ENCODE assay signal across 1 cellular context in the genomic region with DNA sequence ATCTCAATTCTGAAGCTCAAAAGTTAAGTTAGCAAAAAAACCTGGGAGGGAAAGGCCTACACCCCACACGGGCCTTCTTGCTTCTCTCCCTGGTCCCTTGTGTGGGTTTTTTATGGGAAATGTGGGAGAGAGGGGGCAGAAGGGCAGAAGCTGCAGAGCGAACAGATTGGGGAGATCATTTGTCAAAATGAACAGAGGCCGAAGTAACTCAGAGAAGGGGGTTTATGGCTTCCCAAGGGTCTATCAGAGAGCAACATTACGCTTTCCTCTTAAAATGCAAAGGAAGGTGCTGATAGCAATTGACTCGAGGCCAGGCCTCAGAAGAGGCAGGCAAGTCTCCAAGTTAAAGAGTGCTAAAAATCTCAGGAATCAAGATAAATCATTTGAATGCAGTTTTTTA.
TF ChIP-seq lines count a peak whose summit lies in the region.

No MANE protein-coding gene starts in this region.

TF ChIP-seq in GM23338, 12 proteins besides CTCF, POLR2A, EP300 and RAD21 (continued from another document):
- no peak for TF ChIP-seq ZNF462 (CRISPR knock-in tag; IDR thresholded peaks at IDR 0.05)
- TF ChIP-seq, protein P1, sequence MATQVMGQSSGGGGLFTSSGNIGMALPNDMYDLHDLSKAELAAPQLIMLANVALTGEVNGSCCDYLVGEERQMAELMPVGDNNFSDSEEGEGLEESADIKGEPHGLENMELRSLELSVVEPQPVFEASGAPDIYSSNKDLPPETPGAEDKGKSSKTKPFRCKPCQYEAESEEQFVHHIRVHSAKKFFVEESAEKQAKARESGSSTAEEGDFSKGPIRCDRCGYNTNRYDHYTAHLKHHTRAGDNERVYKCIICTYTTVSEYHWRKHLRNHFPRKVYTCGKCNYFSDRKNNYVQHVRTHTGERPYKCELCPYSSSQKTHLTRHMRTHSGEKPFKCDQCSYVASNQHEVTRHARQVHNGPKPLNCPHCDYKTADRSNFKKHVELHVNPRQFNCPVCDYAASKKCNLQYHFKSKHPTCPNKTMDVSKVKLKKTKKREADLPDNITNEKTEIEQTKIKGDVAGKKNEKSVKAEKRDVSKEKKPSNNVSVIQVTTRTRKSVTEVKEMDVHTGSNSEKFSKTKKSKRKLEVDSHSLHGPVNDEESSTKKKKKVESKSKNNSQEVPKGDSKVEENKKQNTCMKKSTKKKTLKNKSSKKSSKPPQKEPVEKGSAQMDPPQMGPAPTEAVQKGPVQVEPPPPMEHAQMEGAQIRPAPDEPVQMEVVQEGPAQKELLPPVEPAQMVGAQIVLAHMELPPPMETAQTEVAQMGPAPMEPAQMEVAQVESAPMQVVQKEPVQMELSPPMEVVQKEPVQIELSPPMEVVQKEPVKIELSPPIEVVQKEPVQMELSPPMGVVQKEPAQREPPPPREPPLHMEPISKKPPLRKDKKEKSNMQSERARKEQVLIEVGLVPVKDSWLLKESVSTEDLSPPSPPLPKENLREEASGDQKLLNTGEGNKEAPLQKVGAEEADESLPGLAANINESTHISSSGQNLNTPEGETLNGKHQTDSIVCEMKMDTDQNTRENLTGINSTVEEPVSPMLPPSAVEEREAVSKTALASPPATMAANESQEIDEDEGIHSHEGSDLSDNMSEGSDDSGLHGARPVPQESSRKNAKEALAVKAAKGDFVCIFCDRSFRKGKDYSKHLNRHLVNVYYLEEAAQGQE (IDR thresholded peaks at IDR 0.05; ENCODE audit: unreplicated experiment), result no peak
